In the genomic region with DNA sequence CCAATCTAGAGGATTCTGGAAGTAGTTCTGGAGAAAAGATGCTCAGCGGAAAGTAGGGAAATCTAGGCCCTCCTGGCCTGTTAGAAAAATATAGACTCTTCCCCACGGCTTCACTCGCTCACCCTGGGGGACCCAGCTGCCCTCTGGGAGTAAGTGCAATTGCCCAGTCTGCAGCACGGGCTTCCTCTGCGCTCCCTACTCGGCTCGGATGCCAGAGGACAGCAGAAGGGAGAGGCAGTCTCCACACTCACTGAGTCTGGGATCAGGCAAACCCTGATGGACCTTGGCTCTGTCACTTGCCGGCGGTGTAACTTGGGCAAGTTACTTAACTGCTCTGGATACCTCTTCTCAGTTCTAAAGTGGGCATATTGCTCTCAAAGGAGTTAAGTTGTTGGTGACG, we compare ENCODE assay signal across 13 cellular contexts. TPM values are rescaled to one million over a fixed set of nuclear protein-coding genes. Genes with fewer than 3 reads are reported as not detected.
DNase-seq lines count a peak whose midpoint lies in the region; ATAC-seq and TF ChIP-seq lines count a peak whose summit lies in the region.
"Had no signal": no experiment of that assay in that cellular context is flagged by ENCODE, and none has a peak within 500 bp of the region (broad histone marks: within the 10 kb centered on the region; RNA-seq: fewer than 3 reads in every experiment).

No MANE protein-coding gene starts in this region.

- peak overlapping the region; percentile 69 for H3K9ac ChIP-seq in PC-3 (ENCODE audit: low read length)
- H3K9ac ChIP-seq: KMS-11 had no signal

- H2AFZ ChIP-seq in PC-3 (ENCODE audit: low read length) (peak overlapping the region; percentile 97; the same call in 1 of the 2 replicates), hepatocyte (no peak overlapping the region)

- H3K9me3 ChIP-seq in PC-3 (ENCODE audit: low read length) (no peaks in the 10 kb centered on the region), hepatocyte (ENCODE audit: low read depth) (no peaks in the 10 kb centered on the region)
- H3K9me3 ChIP-seq: prostate gland, SJSA1 had no signal

- no peak for TF ChIP-seq CTCF in PC-3 (conservative IDR thresholded peaks at IDR 0.05; ENCODE audit: low read depth, low read length)
- no peak for TF ChIP-seq CTCF in hepatocyte (IDR thresholded peaks at IDR 0.05; ENCODE audit: poor library complexity)
- no peak for TF ChIP-seq CTCF in osteocyte (IDR thresholded peaks at IDR 0.05)

- H3K4me1 Mint-ChIP-seq in osteocyte (ENCODE audit: unreplicated experiment) = peaks cover 41% of the 10 kb centered on the region

- CTCF ChIA-PET in PC-3 (lab: Charles Lee) (no interaction called here), HEK293T (lab: Yijun Ruan, JAX) (interaction anchor here (0.8 to 1.0 kb wide), 2 partner anchors 11 to 27 kb away, joined by 3 to 4 read pairs; no protein-coding TSS in a partner anchor)

- H3K27me3 Mint-ChIP-seq in osteocyte (ENCODE audit: unreplicated experiment) = peaks cover 11% of the 10 kb centered on the region

- H3K9me3 Mint-ChIP-seq in osteocyte (ENCODE audit: unreplicated experiment) = no peaks in the 10 kb centered on the region
- H3K9me3 Mint-ChIP-seq: activated naive CD8-positive, alpha-beta T cell treated with anti-CD3 and anti-CD28 coated beads, Interleukin-2, amount 10 ng/mL, durations not matched to agents 7 days and 5 days had no signal

- H3K27ac ChIP-seq in PC-3 (ENCODE audit: low read length) = no peak overlapping the region
- H3K27ac ChIP-seq in hepatocyte = no peak overlapping the region
- H3K27ac ChIP-seq: KMS-11, prostate gland, SJSA1 had no signal

- no peaks in the 10 kb centered on the region for H3F3A ChIP-seq in PC-3 (ENCODE audit: low read length, unreplicated experiment)

- H3K4me1 ChIP-seq in PC-3 (ENCODE audit: insufficient read depth, low read length) (peaks cover 11% of the 10 kb centered on the region; the same call in 1 of the 2 replicates), hepatocyte (ENCODE audit: insufficient read depth) (peaks cover 27% of the 10 kb centered on the region)
- H3K4me1 ChIP-seq: SJSA1 had no signal

- H4K20me1 ChIP-seq in PC-3 (ENCODE audit: low read length) = no peaks in the 10 kb centered on the region
- no peaks in the 10 kb centered on the region for H4K20me1 ChIP-seq in hepatocyte (ENCODE audit: insufficient read depth, poor library complexity, severe bottlenecking)

- H3K36me3 Mint-ChIP-seq in osteocyte (ENCODE audit: unreplicated experiment) = peaks cover 2% of the 10 kb centered on the region
- H3K36me3 Mint-ChIP-seq: activated naive CD8-positive, alpha-beta T cell treated with anti-CD3 and anti-CD28 coated beads, Interleukin-2, amount 10 ng/mL, durations not matched to agents 7 days and 5 days had no signal

- H3K4me3 Mint-ChIP-seq in osteocyte (ENCODE audit: unreplicated experiment) = peak overlapping the region; percentile 84

- BruUV-seq in PC-3 (replicated peaks; lab: Mats Ljungman, UMichigan) = no TSS peak

- no peaks in the 10 kb centered on the region for H3K27me3 ChIP-seq in PC-3 (ENCODE audit: low read length)
- peaks cover 98% of the 10 kb centered on the region for H3K27me3 ChIP-seq in hepatocyte

- POLR2A ChIA-PET in PC-3 (lab: Charles Lee; ENCODE audit: unreplicated experiment) = interaction anchor here (0.8 kb wide), 1 partner anchor 10 kb away, joined by 5 read pairs; no protein-coding TSS in a partner anchor
- POLR2A ChIA-PET in HEK293T (lab: Yijun Ruan, JAX) = no interaction called here

- H3K79me2 ChIP-seq in PC-3 (ENCODE audit: low read length) (peaks cover 45% of the 10 kb centered on the region), hepatocyte (no peaks in the 10 kb centered on the region)

- H3K9me2 ChIP-seq in PC-3 (replicated peaks; ENCODE audit: low read length) (no peaks in the 10 kb centered on the region), hepatocyte (replicated peaks; ENCODE audit: insufficient read depth) (no peaks in the 10 kb centered on the region)

- H3K36me3 ChIP-seq in PC-3 (ENCODE audit: low read depth, low read length) = no peaks in the 10 kb centered on the region
- H3K36me3 ChIP-seq in hepatocyte (replicated peaks; ENCODE audit: insufficient read depth, low read depth) = no peaks in the 10 kb centered on the region
- H3K36me3 ChIP-seq: prostate gland, SJSA1 had no signal

- intact Hi-C loops in PC-3 (cut with micrococcal nuclease) = no loop called here

- peak overlapping the region; percentile 91 for H3K4me2 ChIP-seq in PC-3 (ENCODE audit: low read length)
- H3K4me2 ChIP-seq in hepatocyte = peak overlapping the region; percentile 98

- ATAC-seq in PC-3 = no peak

- WGBS in hepatocyte (ENCODE audit: low lambda C conversion rate, missing lambda C conversion rate) = 11% methylated on average over 10 of the region's 10 CpGs

- DNase-seq in Daoy (ENCODE audit: low read depth) (peak; percentile 27), PC-3 (peak; percentile 2), hepatocyte (ENCODE audit: low spot score) (no peak), osteocyte (ENCODE audit: extremely low spot score, unreplicated experiment) (no peak), anterior cingulate cortex (lab: John Stamatoyannopoulos, UW) (no peak), NCI-H1930 (lab: John Stamatoyannopoulos, UW) (no peak), HEK293T (ENCODE audit: extremely low spot score) (no peak), SHP77 (lab: John Stamatoyannopoulos, UW) (no peak)
- DNase-seq: activated naive CD8-positive, alpha-beta T cell treated with anti-CD3 and anti-CD28 coated beads, Interleukin-2, amount 10 ng/mL, durations not matched to agents 7 days and 5 days; NCI-H2227 treated with DMSO at 0.1 percent for 48 hours had no signal

- H3K27ac Mint-ChIP-seq in osteocyte (ENCODE audit: unreplicated experiment) = peak overlapping the region; percentile 4
- H3K27ac Mint-ChIP-seq: activated naive CD8-positive, alpha-beta T cell treated with anti-CD3 and anti-CD28 coated beads, Interleukin-2, amount 10 ng/mL, durations not matched to agents 7 days and 5 days had no signal

- H3K4me3 ChIP-seq in PC-3 (ENCODE audit: low read length) = peak overlapping the region; percentile 90
- no peak overlapping the region for H3K4me3 ChIP-seq in hepatocyte
- H3K4me3 ChIP-seq: prostate gland, SJSA1 had no signal

TF ChIP-seq in HEK293T, 16 proteins besides CTCF, POLR2A, EP300 and RAD21:
- TF ChIP-seq SP1 (IDR thresholded peaks at IDR 0.05) (no peak), L3MBTL2 (conservative IDR thresholded peaks at IDR 0.05) (no peak), FOXA1 (IDR thresholded peaks at IDR 0.05) (no peak), FOXM1 (IDR thresholded peaks at IDR 0.05; ENCODE audit: borderline replicate concordance) (no peak), CTBP1 (IDR thresholded peaks at IDR 0.05; ENCODE audit: borderline replicate concordance) (no peak), BHLHE40 (IDR thresholded peaks at IDR 0.05; ENCODE audit: borderline replicate concordance) (no peak), TARDBP (IDR thresholded peaks at IDR 0.05) (no peak), HDGF (IDR thresholded peaks at IDR 0.05; ENCODE audit: borderline replicate concordance) (no peak), NFRKB (IDR thresholded peaks at IDR 0.05) (no peak), ARNT (IDR thresholded peaks at IDR 0.05) (no peak), FOXK2 (IDR thresholded peaks at IDR 0.05) (no peak), ZNF384 (IDR thresholded peaks at IDR 0.05) (no peak), ELF4 (IDR thresholded peaks at IDR 0.05) (no peak), SUZ12 (IDR thresholded peaks at IDR 0.05) (no peak), LEF1 (IDR thresholded peaks at IDR 0.05; ENCODE audit: borderline replicate concordance) (no peak)
- TF ChIP-seq, protein P1, sequence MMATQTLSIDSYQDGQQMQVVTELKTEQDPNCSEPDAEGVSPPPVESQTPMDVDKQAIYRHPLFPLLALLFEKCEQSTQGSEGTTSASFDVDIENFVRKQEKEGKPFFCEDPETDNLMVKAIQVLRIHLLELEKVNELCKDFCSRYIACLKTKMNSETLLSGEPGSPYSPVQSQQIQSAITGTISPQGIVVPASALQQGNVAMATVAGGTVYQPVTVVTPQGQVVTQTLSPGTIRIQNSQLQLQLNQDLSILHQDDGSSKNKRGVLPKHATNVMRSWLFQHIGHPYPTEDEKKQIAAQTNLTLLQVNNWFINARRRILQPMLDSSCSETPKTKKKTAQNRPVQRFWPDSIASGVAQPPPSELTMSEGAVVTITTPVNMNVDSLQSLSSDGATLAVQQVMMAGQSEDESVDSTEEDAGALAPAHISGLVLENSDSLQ (IDR thresholded peaks at IDR 0.05) = no peak

RNA-seq across cellular contexts. Expression of gene SHISA3, which starts 2.1 kb away (rescaled TPM):
- total RNA-seq in Daoy (2014; rRNA removed; shearing (Covaris generic)) = 3.1 and 4.3 TPM in 2 replicates
- total RNA-seq in PC-3 (2014; rRNA removed) = 29.5 and 33.5 TPM in 2 replicates
- total RNA-seq in hepatocyte = 0.17 and 1.5 TPM in 2 replicates
- not detected in 2 replicates for polyA plus RNA-seq in hepatocyte
- total RNA-seq in osteocyte = 3.9 and 4.9 TPM in 2 replicates

Comparison
In these comparisons a context has a peak if more than half of its experiments do, and no peak if none do; other contexts are left out.
1. DNase-seq: peak in Daoy (single experiment) and PC-3 (single experiment); none in hepatocyte (single experiment), osteocyte (single experiment), anterior cingulate cortex (0 of 58), NCI-H1930 (0 of 2), HEK293T (single experiment) and SHP77 (0 of 2).